In the genomic region with DNA sequence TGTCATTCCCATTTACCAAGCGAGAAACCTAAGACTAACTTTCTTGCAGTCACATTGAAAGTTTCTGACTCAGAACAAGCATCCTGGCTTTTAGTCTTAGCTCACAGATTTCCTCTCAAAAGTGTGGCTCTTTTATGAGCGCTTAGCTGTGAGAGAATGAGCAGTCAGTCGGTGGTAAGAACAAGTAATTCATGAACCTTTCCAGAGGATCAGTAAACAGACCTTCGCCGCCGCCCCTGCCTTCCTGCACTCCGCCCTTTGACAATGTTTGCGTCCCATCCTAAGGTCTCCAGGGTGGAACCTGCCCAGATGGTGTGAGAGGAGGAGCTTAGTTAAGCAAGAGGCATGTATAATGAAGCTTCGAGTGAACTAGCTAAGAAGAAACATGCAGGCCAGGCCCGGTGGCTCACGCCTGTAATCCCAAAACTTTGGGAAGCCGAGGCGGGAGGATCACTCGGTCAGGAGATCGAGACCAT, we compare ENCODE assay signal across 1 cellular context.
TF ChIP-seq lines count a peak whose summit lies in the region.

No MANE protein-coding gene starts in this region.

TF ChIP-seq in HepG2, 621 proteins besides CTCF, POLR2A, EP300 and RAD21 (continued from another document and continues in another):
- TF ChIP-seq TFAP4 (IDR thresholded peaks at IDR 0.05; ENCODE audit: borderline replicate concordance, low read depth) (peak; percentile 60; the same call in 1 of the 2 replicates), PAXIP1 (CRISPR knock-in tag; conservative IDR thresholded peaks at IDR 0.05) (peak; percentile 88), CREB3 (CRISPR knock-in tag; IDR thresholded peaks at IDR 0.05) (no peak), ZNF792 (CRISPR knock-in tag; IDR thresholded peaks at IDR 0.05) (peak; percentile 36; the same call in 1 of the 2 replicates), ZNF160 (CRISPR knock-in tag; IDR thresholded peaks at IDR 0.05) (no peak), MIER2 (CRISPR knock-in tag; IDR thresholded peaks at IDR 0.05) (peak; percentile 40; the same call in 1 of the 2 replicates), PRDM10 (CRISPR knock-in tag; IDR thresholded peaks at IDR 0.05; ENCODE audit: low read depth) (peak; percentile 72), NFRKB (IDR thresholded peaks at IDR 0.05) (no peak), TAF15 (IDR thresholded peaks at IDR 0.05; ENCODE audit: low read depth, low read length, poor library complexity, severe bottlenecking) (no peak), ZNF235 (CRISPR knock-in tag; IDR thresholded peaks at IDR 0.05; ENCODE audit: borderline replicate concordance) (no peak), HNRNPLL (IDR thresholded peaks at IDR 0.05; ENCODE audit: low read depth, low read length, poor library complexity, severe bottlenecking) (no peak), RBM39 (IDR thresholded peaks at IDR 0.05; ENCODE audit: low read depth, low read length, poor library complexity, severe bottlenecking) (no peak), FOXP1 (IDR thresholded peaks at IDR 0.05) (no peak), FOXP1 (CRISPR knock-in tag; IDR thresholded peaks at IDR 0.05) (peak; percentile 68), PHF8 (CRISPR knock-in tag; IDR thresholded peaks at IDR 0.05) (no peak; the same call in 1 of the 2 replicates), ZNF276 (CRISPR knock-in tag; IDR thresholded peaks at IDR 0.05; ENCODE audit: low read depth) (peak; percentile 26; the same call in 1 of the 2 replicates), IKZF4 (CRISPR knock-in tag; IDR thresholded peaks at IDR 0.05; ENCODE audit: borderline replicate concordance, low read depth, not compliant biosample characterization) (no peak), CBFB (CRISPR knock-in tag; IDR thresholded peaks at IDR 0.05) (no peak), HNF4A (CRISPR knock-in tag; IDR thresholded peaks at IDR 0.05) (peak; percentile 81), SP1 (IDR thresholded peaks at IDR 0.05) (no peak), SP1 (CRISPR knock-in tag; IDR thresholded peaks at IDR 0.05) (0 out of 2 replicates have a peak, but pooled peaks have one; percentile 18), ZNF547 (CRISPR knock-in tag; IDR thresholded peaks at IDR 0.05) (no peak), THAP11 (CRISPR knock-in tag; IDR thresholded peaks at IDR 0.05) (0 out of 2 replicates have a peak, but pooled peaks have one; percentile 35), ZNF619 (CRISPR knock-in tag; IDR thresholded peaks at IDR 0.05) (no peak), KIAA2018 (CRISPR knock-in tag; IDR thresholded peaks at IDR 0.05; ENCODE audit: borderline replicate concordance) (no peak), TOE1 (CRISPR knock-in tag; IDR thresholded peaks at IDR 0.05) (no peak), SRSF9 (IDR thresholded peaks at IDR 0.05; ENCODE audit: borderline replicate concordance, insufficient read depth, low read depth, low read length, poor library complexity, severe bottlenecking) (no peak), FOXA1 (IDR thresholded peaks at IDR 0.05) (no peak), FOXA1 (CRISPR knock-in tag; IDR thresholded peaks at IDR 0.05) (peak; percentile 72; the same call in 1 of the 2 replicates), HNRNPH1 (optimal IDR thresholded peaks at IDR 0.05; ENCODE audit: low read depth, low read length) (no peak), ZNF354B (CRISPR knock-in tag; IDR thresholded peaks at IDR 0.05) (no peak), ZNF660 (CRISPR knock-in tag; IDR thresholded peaks at IDR 0.05; ENCODE audit: borderline replicate concordance, low read depth) (no peak)
- TF ChIP-seq, protein P1, sequence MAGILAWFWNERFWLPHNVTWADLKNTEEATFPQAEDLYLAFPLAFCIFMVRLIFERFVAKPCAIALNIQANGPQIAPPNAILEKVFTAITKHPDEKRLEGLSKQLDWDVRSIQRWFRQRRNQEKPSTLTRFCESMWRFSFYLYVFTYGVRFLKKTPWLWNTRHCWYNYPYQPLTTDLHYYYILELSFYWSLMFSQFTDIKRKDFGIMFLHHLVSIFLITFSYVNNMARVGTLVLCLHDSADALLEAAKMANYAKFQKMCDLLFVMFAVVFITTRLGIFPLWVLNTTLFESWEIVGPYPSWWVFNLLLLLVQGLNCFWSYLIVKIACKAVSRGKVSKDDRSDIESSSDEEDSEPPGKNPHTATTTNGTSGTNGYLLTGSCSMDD (CRISPR knock-in tag; IDR thresholded peaks at IDR 0.05), result no peak
